34 cellular contexts compared by ENCODE assay signal in the genomic region with DNA sequence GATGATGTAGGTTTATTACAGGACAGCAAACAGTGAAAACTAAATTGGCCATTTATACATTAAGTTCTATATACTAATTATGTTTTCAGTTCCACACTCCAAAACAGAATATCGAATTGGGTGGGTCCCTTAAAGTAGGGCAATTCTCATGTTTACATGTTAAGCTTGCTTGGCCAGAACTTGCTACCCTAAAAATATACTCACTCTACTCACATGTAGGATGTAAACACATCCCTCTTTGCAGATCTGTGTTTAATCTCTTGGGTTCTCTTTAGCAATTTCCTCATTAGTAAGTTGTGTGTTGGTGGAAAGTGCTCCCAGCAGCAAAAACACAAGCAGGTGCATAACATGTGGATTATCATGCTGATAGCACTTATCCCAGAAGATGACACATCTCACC.
"Had no signal": no experiment of that assay in that cellular context is flagged by ENCODE, and none has a peak within 500 bp of the region (broad histone marks: within the 10 kb centered on the region; RNA-seq: fewer than 3 reads in every experiment).

No MANE protein-coding gene starts in this region.

- H3K27me3 ChIP-seq: adrenal gland, Peyer's patch, SJSA1 had no signal

- H3K36me3 Mint-ChIP-seq: activated CD4-positive, alpha-beta memory T cell treated with anti-CD3 and anti-CD28 coated beads for 36 hours; activated naive CD4-positive, alpha-beta T cell treated with anti-CD3 and anti-CD28 coated beads, Interleukin-2, amount 50 U/mL, for 72 hours; brain; WTC11 had no signal

- H3K4me2 ChIP-seq: SK-N-SH had no signal

- H3K27ac Mint-ChIP-seq: activated CD4-positive, alpha-beta memory T cell treated with anti-CD3 and anti-CD28 coated beads for 36 hours; activated naive CD4-positive, alpha-beta T cell treated with anti-CD3 and anti-CD28 coated beads for 36 hours; activated naive CD4-positive, alpha-beta T cell treated with anti-CD3 and anti-CD28 coated beads, Interleukin-2, amount 50 U/mL, for 72 hours; activated T-helper 1 cell treated with anti-CD3 and anti-CD28 coated beads, Interleukin-12 subunit alpha, Interleukin-12 subunit beta, Interleukin-2, Interleukin-4 antibody, amounts not matched to agents 30 ng/mL and 10 ng/mL and 1 ng/mL, durations not matched to agents 14 hours and 24 hours and 36 hours; brain; T-helper 1 cell treated with Interleukin-12 subunit alpha and Interleukin-12 subunit beta and Interleukin-4 antibody, amounts not matched to agents 30 μg/mL and 1 μg/mL, for 36 hours; T-helper 2 cell treated with Interferon-gamma antibody and Interleukin-4, amounts not matched to agents 5 μg/mL and 100 μg/mL, for 36 hours; WTC11 had no signal

- H3K9me2 ChIP-seq: SK-N-SH had no signal

- H3K36me3 ChIP-seq: adrenal gland, Peyer's patch, SJSA1 had no signal

- H3K4me3 Mint-ChIP-seq: activated CD4-positive, alpha-beta memory T cell treated with anti-CD3 and anti-CD28 coated beads for 36 hours; activated naive CD4-positive, alpha-beta T cell treated with anti-CD3 and anti-CD28 coated beads for 36 hours; activated T-cell treated with anti-CD3 and anti-CD28 coated beads, Interleukin-2, amount 50 U/mL, for 4 hours; activated T-helper 1 cell treated with anti-CD3 and anti-CD28 coated beads, Interleukin-12 subunit alpha, Interleukin-12 subunit beta, Interleukin-2, Interleukin-4 antibody, amounts not matched to agents 30 ng/mL and 10 ng/mL and 1 ng/mL, durations not matched to agents 14 hours and 24 hours and 36 hours; brain; T-helper 1 cell treated with Interleukin-12 subunit alpha and Interleukin-12 subunit beta and Interleukin-4 antibody, amounts not matched to agents 30 μg/mL and 1 μg/mL, for 36 hours; T-helper 2 cell treated with Interferon-gamma antibody and Interleukin-4, amounts not matched to agents 5 μg/mL and 100 μg/mL, for 36 hours; WTC11 had no signal

- H3K27me3 Mint-ChIP-seq: activated CD4-positive, alpha-beta memory T cell treated with anti-CD3 and anti-CD28 coated beads for 36 hours had no signal

- H3K9ac ChIP-seq: SK-N-SH had no signal

- H3K27ac ChIP-seq: adrenal gland, SJSA1 had no signal

- H3K9me3 Mint-ChIP-seq: activated CD4-positive, alpha-beta memory T cell treated with anti-CD3 and anti-CD28 coated beads for 36 hours; activated naive CD4-positive, alpha-beta T cell treated with anti-CD3 and anti-CD28 coated beads for 36 hours; activated naive CD4-positive, alpha-beta T cell treated with anti-CD3 and anti-CD28 coated beads, Interleukin-2, amount 50 U/mL, for 72 hours; activated T-cell treated with anti-CD3 and anti-CD28 coated beads, Interleukin-2, amount 50 U/mL, for 4 hours; activated T-helper 1 cell treated with anti-CD3 and anti-CD28 coated beads, Interleukin-12 subunit alpha, Interleukin-12 subunit beta, Interleukin-2, Interleukin-4 antibody, amounts not matched to agents 30 ng/mL and 10 ng/mL and 1 ng/mL, durations not matched to agents 14 hours and 24 hours and 36 hours; brain; T-helper 1 cell treated with Interleukin-12 subunit alpha and Interleukin-12 subunit beta and Interleukin-4 antibody, amounts not matched to agents 30 μg/mL and 1 μg/mL, for 36 hours; T-helper 2 cell treated with Interferon-gamma antibody and Interleukin-4, amounts not matched to agents 5 μg/mL and 100 μg/mL, for 36 hours had no signal

- H3K9me3 ChIP-seq: adrenal gland, Peyer's patch, SJSA1, SK-N-SH had no signal

- H3K4me1 Mint-ChIP-seq: brain, WTC11 had no signal

- ATAC-seq: activated naive CD4-positive, alpha-beta T cell treated with anti-CD3 and anti-CD28 coated beads, Interleukin-2, amount 50 U/mL, for 72 hours; activated T-cell treated with anti-CD3 and anti-CD28 coated beads, Interleukin-2, amount 50 U/mL, for 4 hours; PC-3; WTC11 had no signal

- DNase-seq: activated CD4-positive, alpha-beta memory T cell treated with anti-CD3 and anti-CD28 coated beads for 36 hours; activated CD4-positive, alpha-beta T cell treated with anti-CD3 and anti-CD28 coated beads for 4 hours; activated CD4-positive, alpha-beta T cell treated with anti-CD3 and anti-CD28 coated beads, Interleukin-2, amount 50 U/mL, for 1 hour; activated CD4-positive, CD25-positive, alpha-beta regulatory T cell treated with anti-CD3 and anti-CD28 coated beads, Interleukin-2, amount 50 U/mL, for 72 hours; activated CD8-positive, alpha-beta memory T cell treated with anti-CD3 and anti-CD28 coated beads, Interleukin-2, amount 50 U/mL, for 4 hours; activated gamma-delta T cell treated with Interleukin-2 at 50 U/mL for 16 hours; activated naive CD4-positive, alpha-beta T cell treated with anti-CD3 and anti-CD28 coated beads for 36 hours; activated T-cell treated with anti-CD3 and anti-CD28 coated beads for 4 hours; activated T-cell treated with anti-CD3 and anti-CD28 coated beads, Interleukin-2, amount 50 U/mL, for 4 hours; adrenal gland; caudate nucleus; cerebellar nuclear complex; NCI-H1092 treated with DMSO at 0.1 percent for 48 hours; NCI-H1417; NCI-H146; NCI-H187; NCI-H2029 treated with DMSO at 0.1 percent for 48 hours; NCI-H2107; NCI-H2171; NCI-H510A; NCI-H526 treated with DMSO at 0.1 percent for 48 hours; NCI-H774; PC-3; Peyer's patch; RPMI8226; SHP77 treated with DMSO at 0.1 percent for 48 hours; SK-N-SH had no signal

- H3K4me1 ChIP-seq: adrenal gland, Peyer's patch, SJSA1 had no signal

- H3K4me3 ChIP-seq: adrenal gland, Peyer's patch, SJSA1 had no signal
